In the genomic region with DNA sequence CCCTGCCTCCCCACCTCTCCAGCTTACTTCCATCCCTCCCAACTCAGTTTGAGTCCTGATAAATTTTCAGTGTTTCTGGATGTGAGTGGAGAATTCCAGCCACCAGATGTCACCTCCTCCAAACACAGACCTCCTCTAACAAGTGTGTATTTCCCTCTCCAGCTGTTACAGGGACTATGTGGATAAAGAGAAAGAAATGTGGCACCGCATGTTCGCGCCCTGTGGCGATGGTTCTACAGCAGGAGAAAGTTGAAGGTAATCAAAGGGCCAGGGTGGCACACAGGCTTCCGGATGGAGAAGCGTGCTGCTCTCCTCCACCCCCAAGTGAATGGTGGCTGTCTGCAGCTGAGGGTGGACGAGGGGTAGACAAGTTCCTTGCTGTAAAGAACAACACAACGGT, we compare ENCODE assay signal across 8 cellular contexts. TPM values are rescaled to one million over a fixed set of nuclear protein-coding genes. Genes with fewer than 3 reads are reported as not detected.
A peak's percentile ranks its signal among the peaks of the same experiment; 100 is the strongest.
DNase-seq lines count a peak whose midpoint lies in the region; ATAC-seq and TF ChIP-seq lines count a peak whose summit lies in the region.

No MANE protein-coding gene starts in this region.

- peaks cover 22% of the 10 kb centered on the region for H3K4me1 ChIP-seq in Caco-2
- peaks cover 3% of the 10 kb centered on the region for H3K4me1 ChIP-seq in ovary (ENCODE audit: insufficient read depth)

- H3K27ac ChIP-seq in ovary: no peak overlapping the region

- TF ChIP-seq CTCF in Caco-2 (IDR thresholded peaks at IDR 0.05; ENCODE audit: insufficient read depth in 1 of 2, low read depth in 1 of 2, low read length in 1 of 2, severe bottlenecking in 1 of 2, unreplicated experiment in 1 of 2) (peak; percentile 53 to 77), fibroblast of mammary gland (conservative IDR thresholded peaks at IDR 0.05; ENCODE audit: control insufficient read depth, insufficient read depth, low read depth, low read length) (peak; percentile 52), ovary (IDR thresholded peaks at IDR 0.05) (peak in 1 of 3 donors; percentile 22)

- H3K4me1 Mint-ChIP-seq in Caco-2 (ENCODE audit: low read depth, unreplicated experiment): peaks cover 24% of the 10 kb centered on the region
- no peaks in the 10 kb centered on the region for H3K4me1 Mint-ChIP-seq in activated T-helper 17 cell treated with anti-CD3 and anti-CD28 coated beads, Interleukin-2, amount 50 U/mL, for 72 hours

- no peak for TF ChIP-seq POLR2A in ovary (IDR thresholded peaks at IDR 0.05)

- CTCF ChIA-PET in Caco-2 (lab: Charles Lee): interaction anchor here (0.7 to 1.6 kb wide), 8 partner anchors 16 to 179 kb away, joined by 3 to 7 read pairs (median 3); partner anchors contain the start of gene BAZ1B

- H3K36me3 ChIP-seq in Caco-2 (ENCODE audit: control insufficient read depth, insufficient read depth, low read length) (no peaks in the 10 kb centered on the region; the same call in 1 of the 2 replicates), ovary (no peaks in the 10 kb centered on the region)

- H3K36me3 Mint-ChIP-seq in Caco-2 (ENCODE audit: insufficient read depth, unreplicated experiment): no peaks in the 10 kb centered on the region
- no peaks in the 10 kb centered on the region for H3K36me3 Mint-ChIP-seq in activated T-helper 17 cell treated with anti-CD3 and anti-CD28 coated beads, Interleukin-2, amount 50 U/mL, for 72 hours (ENCODE audit: low read depth)

- intact Hi-C loops in Caco-2 (cut with micrococcal nuclease; ENCODE audit: unreplicated experiment): loop anchor here (2.0 kb wide), 2 partner anchors 16 to 108 kb away; no protein-coding TSS in a partner anchor
- intact Hi-C loops in ovary (cut with DNase I): loop anchor here in 2 of 4 donors (5.0 to 10.0 kb wide), 2 partner anchors 110 to 112 kb away; no protein-coding TSS in a partner anchor

- no TSS peak for BruUV-seq in Caco-2 (replicated peaks; lab: Mats Ljungman, UMichigan)

- H3K27ac Mint-ChIP-seq in Caco-2 (ENCODE audit: unreplicated experiment): peak overlapping the region; percentile 5
- no peak overlapping the region for H3K27ac Mint-ChIP-seq in activated T-helper 17 cell treated with anti-CD3 and anti-CD28 coated beads, Interleukin-2, amount 50 U/mL, for 72 hours

- H3K4me3 ChIP-seq in Caco-2 (ENCODE audit: low read depth, low read length): peak overlapping the region; percentile 30
- H3K4me3 ChIP-seq in fibroblast of mammary gland (ENCODE audit: control insufficient read depth, low read depth, low read length): peak overlapping the region; percentile 1
- peak overlapping the region; percentile 6 for H3K4me3 ChIP-seq in ovary

- TF ChIP-seq EP300 in ovary (IDR thresholded peaks at IDR 0.05): no peak

- H3K9me3 Mint-ChIP-seq in Caco-2 (ENCODE audit: unreplicated experiment): no peaks in the 10 kb centered on the region
- no peaks in the 10 kb centered on the region for H3K9me3 Mint-ChIP-seq in activated T-helper 17 cell treated with anti-CD3 and anti-CD28 coated beads, Interleukin-2, amount 50 U/mL, for 72 hours

- 6 to 19% (median 12%) methylated on average over 8 of the region's 8 CpGs for WGBS in ovary, 3 donors

- H3K27me3 ChIP-seq in Caco-2 (replicated peaks; ENCODE audit: control insufficient read depth, insufficient read depth, low read length) (no peaks in the 10 kb centered on the region), ovary (no peaks in the 10 kb centered on the region)

- POLR2A ChIA-PET in Caco-2 (lab: Charles Lee): no interaction called here

- H3K9me3 ChIP-seq in Caco-2 (no peaks in the 10 kb centered on the region), ovary (no peaks in the 10 kb centered on the region)

- H3K4me3 Mint-ChIP-seq in Caco-2 (ENCODE audit: unreplicated experiment): peak overlapping the region; percentile 62
- no peak overlapping the region for H3K4me3 Mint-ChIP-seq in activated T-helper 17 cell treated with anti-CD3 and anti-CD28 coated beads, Interleukin-2, amount 50 U/mL, for 72 hours

- DNase-seq in Caco-2: peak; percentile 54 to 55
- DNase-seq in NCI-H345 (lab: John Stamatoyannopoulos, UW): peak; percentile 49
- DNase-seq in fibroblast of mammary gland (ENCODE audit: low read depth): peak; percentile 58
- peak in 2 of 5 donors; percentile 17 to 30 for DNase-seq in ovary
- no peak for DNase-seq in activated naive CD4-positive, alpha-beta T cell treated with Interleukin-2 at 50 U/mL for 16 hours
- DNase-seq in stimulated activated naive CD4-positive, alpha-beta T cell treated with Interleukin-2 at 50 U/mL for 16 hours (lab: John Stamatoyannopoulos, UW): no peak
- no peak for DNase-seq in NOMO-1 treated with dmso at 0.1 percent for 144 hours (lab: John Stamatoyannopoulos, UW; ENCODE audit: unreplicated experiment)

- ATAC-seq in activated T-helper 17 cell treated with anti-CD3 and anti-CD28 coated beads, Interleukin-2, amount 50 U/mL, for 72 hours (replicated peaks): no peak

- no peaks in the 10 kb centered on the region for H3K27me3 Mint-ChIP-seq in Caco-2 (ENCODE audit: insufficient read depth, unreplicated experiment)
- H3K27me3 Mint-ChIP-seq in activated T-helper 17 cell treated with anti-CD3 and anti-CD28 coated beads, Interleukin-2, amount 50 U/mL, for 72 hours: peaks cover 9% of the 10 kb centered on the region

RNA-seq across cellular contexts. Expression of gene FKBP6, which starts 14.7 kb away (rescaled TPM):
- total RNA-seq in Caco-2 (2022): not detected in 2 replicates
- total RNA-seq in ovary: under 1 TPM in 1 of 7 donors, not detected in 6; 0.47 TPM
- polyA plus RNA-seq in ovary: under 1 TPM in 1 of 2 donors, not detected in 1; 0.27 TPM
- total RNA-seq in activated T-helper 17 cell treated with anti-CD3 and anti-CD28 coated beads, Interleukin-2, amount 50 U/mL, for 72 hours: not detected

RNA-seq across cellular contexts. Expression of gene TRIM50, which starts 14.8 kb away (rescaled TPM):
- total RNA-seq in Caco-2 (2022) (not detected in 2 replicates), ovary (under 1 TPM in 4 of 7 donors, not detected in 3; 0.24 to 0.34 (median 0.26) TPM)
- under 1 TPM; 0.08 to 0.24 TPM for polyA plus RNA-seq in ovary
- total RNA-seq in activated T-helper 17 cell treated with anti-CD3 and anti-CD28 coated beads, Interleukin-2, amount 50 U/mL, for 72 hours: not detected

RNA-seq across cellular contexts. Expression of gene NSUN5, which starts 34.0 kb away (rescaled TPM):
- total RNA-seq in Caco-2 (2022) (71.8 and 73.4 TPM in 2 replicates), ovary (10 to 100 TPM; 14.7 to 24.3 (median 17.9) TPM)
- 10 to 100 TPM in 1 of 2 donors, 1 to 10 TPM in 1; 3.7 to 19.9 TPM for polyA plus RNA-seq in ovary
- 10 to 100 TPM; 32.2 to 48.4 TPM for total RNA-seq in activated T-helper 17 cell treated with anti-CD3 and anti-CD28 coated beads, Interleukin-2, amount 50 U/mL, for 72 hours

Comparison
In these comparisons a context has a peak if more than half of its experiments do, and no peak if none do; other contexts are left out.
1. DNase-seq: peak in Caco-2 (2 of 2), NCI-H345 (single experiment) and fibroblast of mammary gland (single experiment); none in activated naive CD4-positive, alpha-beta T cell treated with Interleukin-2 at 50 U/mL for 16 hours (single experiment), stimulated activated naive CD4-positive, alpha-beta T cell treated with Interleukin-2 at 50 U/mL for 16 hours (single experiment) and NOMO-1 treated with dmso at 0.1 percent for 144 hours (single experiment).
2. Peak in every context shown above with its lines, with median percentiles within 50 percentile points of each other: H3K4me3 ChIP-seq.